ENCODE assay signal across 17 cellular contexts in the genomic region with DNA sequence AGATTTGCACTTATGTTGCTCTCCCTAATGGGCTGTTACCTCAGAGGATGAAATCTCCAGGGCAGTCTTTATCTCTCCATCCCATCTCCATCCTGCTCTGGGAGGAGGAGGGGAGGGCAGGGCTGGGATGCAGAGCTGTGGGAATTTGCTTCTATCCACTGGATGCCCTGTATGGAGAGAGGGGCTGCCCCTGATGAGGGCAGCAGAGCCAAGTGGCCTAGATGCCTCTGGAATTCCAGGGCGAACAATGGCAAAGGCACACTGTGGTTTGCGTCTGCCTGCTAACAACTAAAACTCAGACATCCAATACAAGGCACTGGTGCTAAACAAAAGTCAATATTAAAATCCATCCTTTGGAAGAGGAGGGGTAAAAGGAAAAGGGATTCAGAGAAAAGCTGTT.
A peak's percentile ranks its signal among the peaks of the same experiment; 100 is the strongest.
DNase-seq lines count a peak whose midpoint lies in the region; ATAC-seq and TF ChIP-seq lines count a peak whose summit lies in the region.
"Had no signal": no experiment of that assay in that cellular context is flagged by ENCODE, and none has a peak within 500 bp of the region (broad histone marks: within the 10 kb centered on the region; RNA-seq: fewer than 3 reads in every experiment).

No MANE protein-coding gene starts in this region.

- H3K4me3 ChIP-seq in H7 (ENCODE audit: insufficient read depth, low read depth, low read length) (no peak overlapping the region), neural cell (ENCODE audit: low read length) (peak overlapping the region; percentile 2)
- H3K4me3 ChIP-seq: BLaER1 treated with 17β-estradiol and CSF1 and Interleukin-3, amounts not matched to agents 10 nM and 100 nM had no signal

- H3K27ac ChIP-seq in neural cell (ENCODE audit: low read length) = peak overlapping the region; percentile 56
- H3K27ac ChIP-seq: BLaER1 treated with 17β-estradiol and CSF1 and Interleukin-3, amounts not matched to agents 10 nM and 100 nM had no signal

- CTCF ChIA-PET in WTC11 (lab: Charles Lee) = interaction anchor here (0.8 kb wide), 1 partner anchor 122 kb away, joined by 3 read pairs; no protein-coding TSS in a partner anchor

- POLR2A ChIA-PET in WTC11 (lab: Charles Lee) = interaction anchor here (0.6 kb wide), 1 partner anchor 516 kb away, joined by 4 read pairs; no protein-coding TSS in a partner anchor

- H3K27me3 ChIP-seq in H7 (ENCODE audit: control insufficient read depth, insufficient read depth, low read length) = no peaks in the 10 kb centered on the region
- no peaks in the 10 kb centered on the region for H3K27me3 ChIP-seq in neural cell (ENCODE audit: insufficient read depth, low read depth, low read length)
- H3K27me3 ChIP-seq: BLaER1 treated with 17β-estradiol and CSF1 and Interleukin-3, amounts not matched to agents 10 nM and 100 nM had no signal

- no peak overlapping the region for H3K27ac Mint-ChIP-seq in WTC11
- H3K27ac Mint-ChIP-seq in activated T-cell treated with anti-CD3 and anti-CD28 coated beads, Interleukin-2, amount 50 U/mL, for 24 hours = no peak overlapping the region
- H3K27ac Mint-ChIP-seq: B cell; CD8-positive, alpha-beta T cell had no signal

- H3K36me3 ChIP-seq in H7 (replicated peaks; ENCODE audit: control insufficient read depth, insufficient read depth, low read length) (no peaks in the 10 kb centered on the region), neural cell (ENCODE audit: insufficient read depth, low read length) (no peaks in the 10 kb centered on the region)
- H3K36me3 ChIP-seq: BLaER1 treated with 17β-estradiol and CSF1 and Interleukin-3, amounts not matched to agents 10 nM and 100 nM had no signal

- no peaks in the 10 kb centered on the region for H4K20me1 ChIP-seq in neural cell (ENCODE audit: insufficient read depth)
- H4K20me1 ChIP-seq: BLaER1 treated with 17β-estradiol and CSF1 and Interleukin-3, amounts not matched to agents 10 nM and 100 nM had no signal

- no peak overlapping the region for H3K4me2 ChIP-seq in neural cell (ENCODE audit: low read length)
- H3K4me2 ChIP-seq: BLaER1 treated with 17β-estradiol and CSF1 and Interleukin-3, amounts not matched to agents 10 nM and 100 nM had no signal

- TF ChIP-seq CTCF in WTC11 (IDR thresholded peaks at IDR 0.05) (no peak), neural cell (IDR thresholded peaks at IDR 0.05; ENCODE audit: poor library complexity, severe bottlenecking) (no peak)

- peak; percentile 86 for ATAC-seq in WTC11
- ATAC-seq: CD8-positive, alpha-beta T cell had no signal

- TF ChIP-seq RAD21 in neural cell (conservative IDR thresholded peaks at IDR 0.05) = no peak

- DNase-seq in H7 = peak; percentile 26
- no peak for DNase-seq in WTC11 (ENCODE audit: low spot score)
- DNase-seq in iPS-NIHi11 (ENCODE audit: low spot score) = peak; percentile 27
- no peak for DNase-seq in activated T-cell treated with anti-CD3 and anti-CD28 coated beads, Interleukin-2, amount 50 U/mL, for 24 hours
- no peak for DNase-seq in NCI-H2196 (lab: John Stamatoyannopoulos, UW; ENCODE audit: unreplicated experiment)
- DNase-seq in NK-92 (lab: John Stamatoyannopoulos, UW; ENCODE audit: unreplicated experiment) = no peak
- DNase-seq in foreskin melanocyte = no peak
- DNase-seq: 8988T; Calu3; CD8-positive, alpha-beta T cell; DMS79 treated with DMSO at 0.1 percent for 48 hours; GF-D8; HCEC 1CT; IMR-90 had no signal

- H3K4me3 Mint-ChIP-seq in WTC11 = no peak overlapping the region
- H3K4me3 Mint-ChIP-seq in activated T-cell treated with anti-CD3 and anti-CD28 coated beads, Interleukin-2, amount 50 U/mL, for 24 hours = no peak overlapping the region
- H3K4me3 Mint-ChIP-seq: B cell; CD8-positive, alpha-beta T cell had no signal

- no peaks in the 10 kb centered on the region for H3K9me2 ChIP-seq in neural cell (ENCODE audit: insufficient read depth, low read length)

- H3K9me3 Mint-ChIP-seq in WTC11 = no peaks in the 10 kb centered on the region
- H3K9me3 Mint-ChIP-seq in activated T-cell treated with anti-CD3 and anti-CD28 coated beads, Interleukin-2, amount 50 U/mL, for 24 hours = no peaks in the 10 kb centered on the region
- H3K9me3 Mint-ChIP-seq: CD8-positive, alpha-beta T cell had no signal

- H3K27me3 Mint-ChIP-seq in WTC11 (ENCODE audit: low read depth) = no peaks in the 10 kb centered on the region
- H3K27me3 Mint-ChIP-seq in activated T-cell treated with anti-CD3 and anti-CD28 coated beads, Interleukin-2, amount 50 U/mL, for 24 hours = no peaks in the 10 kb centered on the region

- no peak for TF ChIP-seq EP300 in neural cell (conservative IDR thresholded peaks at IDR 0.05; ENCODE audit: poor library complexity, severe bottlenecking)

- no peaks in the 10 kb centered on the region for H3K79me2 ChIP-seq in neural cell (replicated peaks; ENCODE audit: insufficient read depth, low read length)

- H3K9me3 ChIP-seq in neural cell (ENCODE audit: low read length) = no peaks in the 10 kb centered on the region
- H3K9me3 ChIP-seq: BLaER1 treated with 17β-estradiol and CSF1 and Interleukin-3, amounts not matched to agents 10 nM and 100 nM had no signal

- no peak overlapping the region for H3K9ac ChIP-seq in neural cell (ENCODE audit: low read length)
- H3K9ac ChIP-seq: BLaER1 treated with 17β-estradiol and CSF1 and Interleukin-3, amounts not matched to agents 10 nM and 100 nM had no signal

- no peak overlapping the region for H2AFZ ChIP-seq in neural cell (ENCODE audit: low read depth, low read length)

- H3K4me1 Mint-ChIP-seq in WTC11 = peaks cover 46% of the 10 kb centered on the region
- peaks cover 23% of the 10 kb centered on the region for H3K4me1 Mint-ChIP-seq in activated T-cell treated with anti-CD3 and anti-CD28 coated beads, Interleukin-2, amount 50 U/mL, for 24 hours (ENCODE audit: low read depth)

- no peaks in the 10 kb centered on the region for H3K36me3 Mint-ChIP-seq in WTC11
- no peaks in the 10 kb centered on the region for H3K36me3 Mint-ChIP-seq in activated T-cell treated with anti-CD3 and anti-CD28 coated beads, Interleukin-2, amount 50 U/mL, for 24 hours (ENCODE audit: low read depth)
- H3K36me3 Mint-ChIP-seq: CD8-positive, alpha-beta T cell had no signal

- H3F3A ChIP-seq in neural cell (ENCODE audit: insufficient read depth, low read length, poor library complexity, severe bottlenecking) = no peaks in the 10 kb centered on the region

TF ChIP-seq in WTC11, 78 proteins besides CTCF, POLR2A, EP300 and RAD21 (continues in another document):
- TF ChIP-seq, protein P1, sequence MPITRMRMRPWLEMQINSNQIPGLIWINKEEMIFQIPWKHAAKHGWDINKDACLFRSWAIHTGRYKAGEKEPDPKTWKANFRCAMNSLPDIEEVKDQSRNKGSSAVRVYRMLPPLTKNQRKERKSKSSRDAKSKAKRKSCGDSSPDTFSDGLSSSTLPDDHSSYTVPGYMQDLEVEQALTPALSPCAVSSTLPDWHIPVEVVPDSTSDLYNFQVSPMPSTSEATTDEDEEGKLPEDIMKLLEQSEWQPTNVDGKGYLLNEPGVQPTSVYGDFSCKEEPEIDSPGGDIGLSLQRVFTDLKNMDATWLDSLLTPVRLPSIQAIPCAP (CRISPR knock-in tag; IDR thresholded peaks at IDR 0.05) = no peak
- no peak for TF ChIP-seq GTF2I (CRISPR knock-in tag; conservative IDR thresholded peaks at IDR 0.05)
- TF ChIP-seq, protein P2, sequence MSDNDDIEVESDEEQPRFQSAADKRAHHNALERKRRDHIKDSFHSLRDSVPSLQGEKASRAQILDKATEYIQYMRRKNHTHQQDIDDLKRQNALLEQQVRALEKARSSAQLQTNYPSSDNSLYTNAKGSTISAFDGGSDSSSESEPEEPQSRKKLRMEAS (CRISPR knock-in tag; IDR thresholded peaks at IDR 0.05) = no peak
- no peak for TF ChIP-seq TEAD1 (CRISPR knock-in tag; IDR thresholded peaks at IDR 0.05)
- no peak for TF ChIP-seq SP1 (CRISPR knock-in tag; conservative IDR thresholded peaks at IDR 0.05)

TF ChIP-seq in neural cell, 6 proteins besides CTCF, POLR2A, EP300 and RAD21:
- TF ChIP-seq, protein P3, sequence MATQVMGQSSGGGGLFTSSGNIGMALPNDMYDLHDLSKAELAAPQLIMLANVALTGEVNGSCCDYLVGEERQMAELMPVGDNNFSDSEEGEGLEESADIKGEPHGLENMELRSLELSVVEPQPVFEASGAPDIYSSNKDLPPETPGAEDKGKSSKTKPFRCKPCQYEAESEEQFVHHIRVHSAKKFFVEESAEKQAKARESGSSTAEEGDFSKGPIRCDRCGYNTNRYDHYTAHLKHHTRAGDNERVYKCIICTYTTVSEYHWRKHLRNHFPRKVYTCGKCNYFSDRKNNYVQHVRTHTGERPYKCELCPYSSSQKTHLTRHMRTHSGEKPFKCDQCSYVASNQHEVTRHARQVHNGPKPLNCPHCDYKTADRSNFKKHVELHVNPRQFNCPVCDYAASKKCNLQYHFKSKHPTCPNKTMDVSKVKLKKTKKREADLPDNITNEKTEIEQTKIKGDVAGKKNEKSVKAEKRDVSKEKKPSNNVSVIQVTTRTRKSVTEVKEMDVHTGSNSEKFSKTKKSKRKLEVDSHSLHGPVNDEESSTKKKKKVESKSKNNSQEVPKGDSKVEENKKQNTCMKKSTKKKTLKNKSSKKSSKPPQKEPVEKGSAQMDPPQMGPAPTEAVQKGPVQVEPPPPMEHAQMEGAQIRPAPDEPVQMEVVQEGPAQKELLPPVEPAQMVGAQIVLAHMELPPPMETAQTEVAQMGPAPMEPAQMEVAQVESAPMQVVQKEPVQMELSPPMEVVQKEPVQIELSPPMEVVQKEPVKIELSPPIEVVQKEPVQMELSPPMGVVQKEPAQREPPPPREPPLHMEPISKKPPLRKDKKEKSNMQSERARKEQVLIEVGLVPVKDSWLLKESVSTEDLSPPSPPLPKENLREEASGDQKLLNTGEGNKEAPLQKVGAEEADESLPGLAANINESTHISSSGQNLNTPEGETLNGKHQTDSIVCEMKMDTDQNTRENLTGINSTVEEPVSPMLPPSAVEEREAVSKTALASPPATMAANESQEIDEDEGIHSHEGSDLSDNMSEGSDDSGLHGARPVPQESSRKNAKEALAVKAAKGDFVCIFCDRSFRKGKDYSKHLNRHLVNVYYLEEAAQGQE (IDR thresholded peaks at IDR 0.05; ENCODE audit: borderline replicate concordance) = no peak
- no peak for TF ChIP-seq EZH2 (IDR thresholded peaks at IDR 0.05; ENCODE audit: borderline replicate concordance, insufficient read depth, low read length, poor library complexity, severe bottlenecking)
- TF ChIP-seq MXI1 (conservative IDR thresholded peaks at IDR 0.05; ENCODE audit: poor library complexity, severe bottlenecking) = no peak
- no peak for TF ChIP-seq TAF1 (IDR thresholded peaks at IDR 0.05; ENCODE audit: low read depth)
- no peak for TF ChIP-seq SMC3 (conservative IDR thresholded peaks at IDR 0.05; ENCODE audit: poor library complexity)
- no peak for TF ChIP-seq POLR2AphosphoS5 (IDR thresholded peaks at IDR 0.05)
TF ChIP-seq in neural cell: peak in this region for 0.

Comparison
In these comparisons a context has a peak if more than half of its experiments do, and no peak if none do; other contexts are left out.
1. DNase-seq: peak in H7 (single experiment) and iPS-NIHi11 (single experiment); none in WTC11 (single experiment), activated T-cell treated with anti-CD3 and anti-CD28 coated beads, Interleukin-2, amount 50 U/mL, for 24 hours (single experiment), NCI-H2196 (single experiment), NK-92 (single experiment) and foreskin melanocyte (single experiment).